2 cellular contexts compared by ENCODE assay signal in the genomic region with DNA sequence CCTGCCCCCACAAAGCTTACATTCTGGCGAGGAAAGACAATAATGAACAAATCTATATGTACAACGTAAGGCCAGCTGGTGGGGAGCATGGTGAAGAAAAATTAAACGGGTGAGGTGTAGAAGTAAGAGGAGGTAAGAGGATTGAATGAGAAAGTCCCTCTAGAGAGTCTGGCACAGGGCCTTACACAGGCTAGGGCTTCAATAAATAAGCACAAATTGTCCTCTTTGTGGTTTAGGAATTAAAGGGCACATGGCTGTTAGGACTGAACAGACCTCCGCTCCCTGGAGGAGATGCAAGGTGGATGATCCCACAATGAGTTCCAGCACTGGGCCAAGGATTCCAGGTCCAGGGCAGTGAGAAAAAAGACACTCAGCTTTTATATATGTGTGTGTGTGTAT.
A peak's percentile ranks its signal among the peaks of the same experiment; 100 is the strongest.
TF ChIP-seq lines count a peak whose summit lies in the region.

No MANE protein-coding gene starts in this region.

TF ChIP-seq in GM12878, 131 proteins besides CTCF, POLR2A, EP300 and RAD21:
- TF ChIP-seq CREM (IDR thresholded peaks at IDR 0.05; ENCODE audit: low read depth) (no peak), ZNF622 (IDR thresholded peaks at IDR 0.05) (no peak), SREBF2 (IDR thresholded peaks at IDR 0.05; ENCODE audit: low read length) (no peak), HDAC6 (IDR thresholded peaks at IDR 0.05; ENCODE audit: unreplicated experiment) (no peak), RCOR1 (conservative IDR thresholded peaks at IDR 0.05; ENCODE audit: low read depth, low read length) (no peak)
- TF ChIP-seq, protein P1, sequence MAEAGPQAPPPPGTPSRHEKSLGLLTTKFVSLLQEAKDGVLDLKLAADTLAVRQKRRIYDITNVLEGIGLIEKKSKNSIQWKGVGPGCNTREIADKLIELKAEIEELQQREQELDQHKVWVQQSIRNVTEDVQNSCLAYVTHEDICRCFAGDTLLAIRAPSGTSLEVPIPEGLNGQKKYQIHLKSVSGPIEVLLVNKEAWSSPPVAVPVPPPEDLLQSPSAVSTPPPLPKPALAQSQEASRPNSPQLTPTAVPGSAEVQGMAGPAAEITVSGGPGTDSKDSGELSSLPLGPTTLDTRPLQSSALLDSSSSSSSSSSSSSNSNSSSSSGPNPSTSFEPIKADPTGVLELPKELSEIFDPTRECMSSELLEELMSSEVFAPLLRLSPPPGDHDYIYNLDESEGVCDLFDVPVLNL (IDR thresholded peaks at IDR 0.05; ENCODE audit: low read depth, low read length), result no peak
- TF ChIP-seq, protein P2, sequence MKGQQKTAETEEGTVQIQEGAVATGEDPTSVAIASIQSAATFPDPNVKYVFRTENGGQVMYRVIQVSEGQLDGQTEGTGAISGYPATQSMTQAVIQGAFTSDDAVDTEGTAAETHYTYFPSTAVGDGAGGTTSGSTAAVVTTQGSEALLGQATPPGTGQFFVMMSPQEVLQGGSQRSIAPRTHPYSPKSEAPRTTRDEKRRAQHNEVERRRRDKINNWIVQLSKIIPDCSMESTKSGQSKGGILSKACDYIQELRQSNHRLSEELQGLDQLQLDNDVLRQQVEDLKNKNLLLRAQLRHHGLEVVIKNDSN (IDR thresholded peaks at IDR 0.05; ENCODE audit: borderline replicate concordance, extremely low read length, insufficient read depth, low read depth, low read length), result no peak
- TF ChIP-seq, protein P3, sequence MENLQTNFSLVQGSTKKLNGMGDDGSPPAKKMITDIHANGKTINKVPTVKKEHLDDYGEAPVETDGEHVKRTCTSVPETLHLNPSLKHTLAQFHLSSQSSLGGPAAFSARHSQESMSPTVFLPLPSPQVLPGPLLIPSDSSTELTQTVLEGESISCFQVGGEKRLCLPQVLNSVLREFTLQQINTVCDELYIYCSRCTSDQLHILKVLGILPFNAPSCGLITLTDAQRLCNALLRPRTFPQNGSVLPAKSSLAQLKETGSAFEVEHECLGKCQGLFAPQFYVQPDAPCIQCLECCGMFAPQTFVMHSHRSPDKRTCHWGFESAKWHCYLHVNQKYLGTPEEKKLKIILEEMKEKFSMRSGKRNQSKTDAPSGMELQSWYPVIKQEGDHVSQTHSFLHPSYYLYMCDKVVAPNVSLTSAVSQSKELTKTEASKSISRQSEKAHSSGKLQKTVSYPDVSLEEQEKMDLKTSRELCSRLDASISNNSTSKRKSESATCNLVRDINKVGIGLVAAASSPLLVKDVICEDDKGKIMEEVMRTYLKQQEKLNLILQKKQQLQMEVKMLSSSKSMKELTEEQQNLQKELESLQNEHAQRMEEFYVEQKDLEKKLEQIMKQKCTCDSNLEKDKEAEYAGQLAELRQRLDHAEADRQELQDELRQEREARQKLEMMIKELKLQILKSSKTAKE (IDR thresholded peaks at IDR 0.05; ENCODE audit: low read depth, poor library complexity, severe bottlenecking), result no peak

TF ChIP-seq in HepG2, 621 proteins besides CTCF, POLR2A, EP300 and RAD21:
- TF ChIP-seq, protein P4, sequence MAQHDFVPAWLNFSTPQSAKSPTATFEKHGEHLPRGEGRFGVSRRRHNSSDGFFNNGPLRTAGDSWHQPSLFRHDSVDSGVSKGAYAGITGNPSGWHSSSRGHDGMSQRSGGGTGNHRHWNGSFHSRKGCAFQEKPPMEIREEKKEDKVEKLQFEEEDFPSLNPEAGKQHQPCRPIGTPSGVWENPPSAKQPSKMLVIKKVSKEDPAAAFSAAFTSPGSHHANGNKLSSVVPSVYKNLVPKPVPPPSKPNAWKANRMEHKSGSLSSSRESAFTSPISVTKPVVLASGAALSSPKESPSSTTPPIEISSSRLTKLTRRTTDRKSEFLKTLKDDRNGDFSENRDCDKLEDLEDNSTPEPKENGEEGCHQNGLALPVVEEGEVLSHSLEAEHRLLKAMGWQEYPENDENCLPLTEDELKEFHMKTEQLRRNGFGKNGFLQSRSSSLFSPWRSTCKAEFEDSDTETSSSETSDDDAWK (CRISPR knock-in tag; IDR thresholded peaks at IDR 0.05), result no peak
- 0 out of 2 replicates have a peak, but pooled peaks have one; percentile 11 for TF ChIP-seq SMAD1 (CRISPR knock-in tag; IDR thresholded peaks at IDR 0.05; ENCODE audit: borderline replicate concordance, low read depth)
- TF ChIP-seq, protein P5, sequence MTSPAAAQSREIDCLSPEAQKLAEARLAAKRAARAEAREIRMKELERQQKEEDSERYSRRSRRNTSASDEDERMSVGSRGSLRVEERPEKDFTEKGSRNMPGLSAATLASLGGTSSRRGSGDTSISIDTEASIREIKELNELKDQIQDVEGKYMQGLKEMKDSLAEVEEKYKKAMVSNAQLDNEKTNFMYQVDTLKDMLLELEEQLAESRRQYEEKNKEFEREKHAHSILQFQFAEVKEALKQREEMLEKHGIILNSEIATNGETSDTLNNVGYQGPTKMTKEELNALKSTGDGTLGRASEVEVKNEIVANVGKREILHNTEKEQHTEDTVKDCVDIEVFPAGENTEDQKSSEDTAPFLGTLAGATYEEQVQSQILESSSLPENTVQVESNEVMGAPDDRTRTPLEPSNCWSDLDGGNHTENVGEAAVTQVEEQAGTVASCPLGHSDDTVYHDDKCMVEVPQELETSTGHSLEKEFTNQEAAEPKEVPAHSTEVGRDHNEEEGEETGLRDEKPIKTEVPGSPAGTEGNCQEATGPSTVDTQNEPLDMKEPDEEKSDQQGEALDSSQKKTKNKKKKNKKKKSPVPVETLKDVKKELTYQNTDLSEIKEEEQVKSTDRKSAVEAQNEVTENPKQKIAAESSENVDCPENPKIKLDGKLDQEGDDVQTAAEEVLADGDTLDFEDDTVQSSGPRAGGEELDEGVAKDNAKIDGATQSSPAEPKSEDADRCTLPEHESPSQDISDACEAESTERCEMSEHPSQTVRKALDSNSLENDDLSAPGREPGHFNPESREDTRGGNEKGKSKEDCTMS (CRISPR knock-in tag; conservative IDR thresholded peaks at IDR 0.05), result 0 out of 2 replicates have a peak, but pooled peaks have one; percentile 3
- TF ChIP-seq, protein P6, sequence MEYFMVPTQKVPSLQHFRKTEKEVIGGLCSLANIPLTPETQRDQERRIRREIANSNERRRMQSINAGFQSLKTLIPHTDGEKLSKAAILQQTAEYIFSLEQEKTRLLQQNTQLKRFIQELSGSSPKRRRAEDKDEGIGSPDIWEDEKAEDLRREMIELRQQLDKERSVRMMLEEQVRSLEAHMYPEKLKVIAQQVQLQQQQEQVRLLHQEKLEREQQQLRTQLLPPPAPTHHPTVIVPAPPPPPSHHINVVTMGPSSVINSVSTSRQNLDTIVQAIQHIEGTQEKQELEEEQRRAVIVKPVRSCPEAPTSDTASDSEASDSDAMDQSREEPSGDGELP (IDR thresholded peaks at IDR 0.05; ENCODE audit: borderline replicate concordance, low read depth), result no peak
- 0 out of 4 replicates have a peak, but pooled peaks of 1 of the 2 experiments have one; percentile 3 for TF ChIP-seq KLF16 (CRISPR knock-in tag; IDR thresholded peaks at IDR 0.05)
- 0 out of 2 replicates have a peak, but pooled peaks have one; percentile 6 for TF ChIP-seq ZNF567 (CRISPR knock-in tag; IDR thresholded peaks at IDR 0.05; ENCODE audit: borderline replicate concordance)
- 0 out of 2 replicates have a peak, but pooled peaks have one; percentile 4 for TF ChIP-seq ZNF629 (CRISPR knock-in tag; conservative IDR thresholded peaks at IDR 0.05)
TF ChIP-seq in HepG2: peak in this region for 5.
